In genomic region chr20:57387945-57388351, GRCh38 we compare ENCODE assay signal across 32 cellular contexts. TPM values are rescaled to one million over a fixed set of nuclear protein-coding genes. Genes with fewer than 3 reads are reported as not detected.
A peak's percentile ranks its signal among the peaks of the same experiment; 100 is the strongest.
DNase-seq lines count a peak whose midpoint lies in the region; ATAC-seq and TF ChIP-seq lines count a peak whose summit lies in the region.
"Had no signal": no experiment of that assay in that cellular context is flagged by ENCODE, and none has a peak within 500 bp of the region (broad histone marks: within the 10 kb centered on the region; RNA-seq: fewer than 3 reads in every experiment).

No MANE protein-coding gene starts in this region.

- intact Hi-C loops in Right ventricle myocardium superior (cut with DNase I): no loop called here
- intact Hi-C loops in right cardiac atrium (cut with DNase I): loop anchor here in 1 of 4 donors (5.0 kb wide), 1 partner anchor 94 kb away; no protein-coding TSS in a partner anchor
- intact Hi-C loops in tibial artery (cut with DNase I; ENCODE audit: low total_unique reads): loop anchor here (5.0 to 10.0 kb wide), 2 partner anchors 194 to 827 kb away; no protein-coding TSS in a partner anchor

- H3K9me3 ChIP-seq in right cardiac atrium (ENCODE audit: control insufficient read depth, low read length) (no peaks in the 10 kb centered on the region), SK-N-MC (ENCODE audit: low read depth, low read length) (no peaks in the 10 kb centered on the region), tibial artery (no peaks in the 10 kb centered on the region)
- H3K9me3 ChIP-seq: BLaER1, body of pancreas, HAP-1, upper lobe of right lung had no signal

- H3K4me3 ChIP-seq in right cardiac atrium (ENCODE audit: low read length): no peak overlapping the region
- H3K4me3 ChIP-seq in SK-N-MC: no peak overlapping the region
- no peak overlapping the region for H3K4me3 ChIP-seq in tibial artery
- H3K4me3 ChIP-seq: BLaER1, body of pancreas, HAP-1, upper lobe of right lung had no signal

- peaks cover 9% of the 10 kb centered on the region for H3K36me3 ChIP-seq in SK-N-MC (ENCODE audit: insufficient read depth, low read length)
- H3K36me3 ChIP-seq in tibial artery: peaks cover 0 to 18% (median 4%) of the 10 kb centered on the region in 3 donors
- H3K36me3 ChIP-seq: HAP-1, upper lobe of right lung had no signal

- DNase-seq in Right ventricle myocardium superior (peak; percentile 40), right cardiac atrium (no peak), SK-N-MC (ENCODE audit: low read depth, low spot score) (no peak), medulla oblongata (ENCODE audit: extremely low spot score) (peak; percentile 60), tibial artery (peak; percentile 16 to 59), GF-D8 (lab: John Stamatoyannopoulos, UW) (no peak), NCI-H748 (lab: John Stamatoyannopoulos, UW; ENCODE audit: unreplicated experiment) (no peak)
- no peak for DNase-seq in activated T-cell treated with anti-CD3 and anti-CD28 coated beads, Interleukin-2, amount 50 U/mL, for 48 hours
- DNase-seq: activated CD4-positive, alpha-beta T cell treated with anti-CD3 and anti-CD28 coated beads for 48 hours; activated CD8-positive, alpha-beta memory T cell treated with anti-CD3 and anti-CD28 coated beads, Interleukin-2, amount 10 ng/mL, durations not matched to agents 7 days and 5 days; body of pancreas; DMS 273 treated with DMSO at 0.1 percent for 48 hours; erythroblast; foreskin fibroblast; left ventricle myocardium superior; MV-4-11; NCI-H1694; NCI-H526 treated with DMSO at 0.1 percent for 48 hours; retina; SHP77 treated with DMSO at 0.1 percent for 48 hours; T-helper 1 cell; upper lobe of right lung had no signal

- whole genome bisulfite sequencing in right cardiac atrium: 83% methylated on average over 7 of the region's 7 CpGs

- H3K27me3 ChIP-seq in right cardiac atrium (ENCODE audit: control insufficient read depth, insufficient read depth) (no peaks in the 10 kb centered on the region), tibial artery (no peaks in the 10 kb centered on the region)
- H3K27me3 ChIP-seq: BLaER1, body of pancreas, upper lobe of right lung had no signal

- H3K27ac ChIP-seq in right cardiac atrium (ENCODE audit: low read length) (no peak overlapping the region), SK-N-MC (0 out of 2 replicates have a peak overlapping the region, but pooled peaks have one; percentile 16), tibial artery (no peak overlapping the region)
- H3K27ac ChIP-seq: BLaER1, body of pancreas, KMS-11, upper lobe of right lung had no signal

- ATAC-seq in Right ventricle myocardium superior (ENCODE audit: poor library complexity) (no peak), right cardiac atrium (no peak)
- ATAC-seq: activated CD8-positive, alpha-beta memory T cell treated with anti-CD3 and anti-CD28 coated beads, Interleukin-2, amount 10 ng/mL, durations not matched to agents 7 days and 5 days; activated T-helper 17 cell treated with anti-CD3 and anti-CD28 coated beads, Interleukin-2, amount 50 U/mL, for 72 hours; body of pancreas; left ventricle myocardium superior; upper lobe of right lung had no signal

- peaks cover 5% of the 10 kb centered on the region for H3K4me1 ChIP-seq in right cardiac atrium (ENCODE audit: control insufficient read depth, insufficient read depth, low read length)
- H3K4me1 ChIP-seq in tibial artery: peaks cover 0 to 33% (median 18%) of the 10 kb centered on the region in 4 donors

- TF ChIP-seq CTCF in tibial artery (IDR thresholded peaks at IDR 0.05): no peak

- no peak overlapping the region for H3K9ac ChIP-seq in SK-N-MC (ENCODE audit: insufficient read length)
- H3K9ac ChIP-seq: BLaER1, KMS-11 had no signal

RNA-seq across cellular contexts. Expression of gene RBM38, which starts 3.2 kb away (rescaled TPM):
- total RNA-seq in Right ventricle myocardium superior (91.5 TPM), right cardiac atrium (100 to 1,000 TPM in 1 of 4 donors, 10 to 100 TPM in 3; 82.6 to 143 (median 94.4) TPM)
- 182 TPM for polyA plus RNA-seq in right cardiac atrium

RNA-seq across cellular contexts. Expression of gene RAE1, which starts 36.9 kb away (rescaled TPM):
- total RNA-seq in Right ventricle myocardium superior (13.2 TPM), right cardiac atrium (10 to 100 TPM; 14.1 to 15.6 (median 14.8) TPM)
- polyA plus RNA-seq in right cardiac atrium: 9.4 TPM

RNA-seq across cellular contexts. Expression of gene SPO11, which starts 58.3 kb away (rescaled TPM):
- total RNA-seq in Right ventricle myocardium superior (not detected), right cardiac atrium (not detected)
- polyA plus RNA-seq in right cardiac atrium: not detected
- total RNA-seq: A673; activated CD8-positive, alpha-beta memory T cell treated with anti-CD3 and anti-CD28 coated beads, Interleukin-2, amount 10 ng/mL, durations not matched to agents 7 days and 5 days; activated T-helper 17 cell treated with anti-CD3 and anti-CD28 coated beads, Interleukin-2, amount 50 U/mL, for 72 hours; body of pancreas; cerebellum; G401; HT-29; left ventricle myocardium superior; OCI-LY7; omental fat pad; upper lobe of right lung had no signal

Comparison
In these comparisons a context has a peak if more than half of its experiments do, and no peak if none do; other contexts are left out.
1. DNase-seq: peak in Right ventricle myocardium superior (single experiment), medulla oblongata (single experiment) and tibial artery (2 of 2); none in right cardiac atrium (0 of 3), SK-N-MC (single experiment), GF-D8 (single experiment), NCI-H748 (single experiment) and activated T-cell treated with anti-CD3 and anti-CD28 coated beads, Interleukin-2, amount 50 U/mL, for 48 hours (0 of 2).